In the genomic region with DNA sequence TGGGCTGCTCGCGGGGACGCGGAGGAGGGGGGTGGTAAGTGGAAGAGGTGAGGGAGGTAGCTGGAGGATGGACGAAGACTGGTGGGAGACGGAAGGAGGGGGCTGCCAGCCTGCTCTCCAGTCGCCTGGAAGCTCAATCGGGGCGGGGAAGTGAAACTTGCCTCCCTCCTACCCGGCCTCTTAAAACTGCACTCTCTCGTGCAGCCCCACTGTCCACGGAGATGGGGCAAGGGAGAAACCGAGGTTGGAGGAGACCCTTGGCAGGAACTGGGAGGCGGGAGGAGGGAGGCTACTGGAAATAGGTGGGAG, we compare ENCODE assay signal across 9 cellular contexts. TPM values are rescaled to one million over a fixed set of nuclear protein-coding genes. Genes with fewer than 3 reads are reported as not detected.
DNase-seq lines count a peak whose midpoint lies in the region; ATAC-seq and TF ChIP-seq lines count a peak whose summit lies in the region.
"Had no signal": no experiment of that assay in that cellular context is flagged by ENCODE, and none has a peak within 500 bp of the region (broad histone marks: within the 10 kb centered on the region; RNA-seq: fewer than 3 reads in every experiment).

No MANE protein-coding gene starts in this region.

- peaks cover 11% of the 10 kb centered on the region for H3K27me3 ChIP-seq in KMS-11 (ENCODE audit: insufficient read depth, low read depth)
- H3K27me3 ChIP-seq in osteoblast (ENCODE audit: insufficient read depth, low read length): peaks cover 28% of the 10 kb centered on the region
- peaks cover 25% of the 10 kb centered on the region for H3K27me3 ChIP-seq in effector memory CD4-positive, alpha-beta T cell (replicated peaks; ENCODE audit: control insufficient read depth, insufficient read depth, low read length, poor library complexity, severe bottlenecking)

- TF ChIP-seq CTCF in KMS-11 (conservative IDR thresholded peaks at IDR 0.05; ENCODE audit: low read depth, low read length) (no peak), epithelial cell of proximal tubule (conservative IDR thresholded peaks at IDR 0.05; ENCODE audit: low read depth, low read length) (no peak), osteoblast (IDR thresholded peaks at IDR 0.05; ENCODE audit: extremely low read depth, low read depth, low read length) (no peak)

- H3K9ac ChIP-seq in KMS-11: peak overlapping the region; percentile 67; the same call in 1 of the 2 replicates

- H3K4me3 ChIP-seq in KMS-11 (IDR thresholded peaks at IDR 0.05; ENCODE audit: insufficient read depth, low read depth, low read length) (no peak overlapping the region), epithelial cell of proximal tubule (ENCODE audit: low read depth, low read length) (peak overlapping the region; percentile 97), osteoblast (ENCODE audit: insufficient read depth, low read length) (peak overlapping the region; percentile 95)
- no peak overlapping the region for H3K4me3 ChIP-seq in effector memory CD4-positive, alpha-beta T cell (ENCODE audit: insufficient read depth, low read depth, low read length, poor library complexity, severe bottlenecking)

- 0 out of 2 replicates have a peak, but pooled peaks cover 5% of the 10 kb centered on the region for H3K79me2 ChIP-seq in KMS-11 (ENCODE audit: insufficient read depth, low read depth)
- H3K79me2 ChIP-seq in osteoblast (ENCODE audit: insufficient read depth, low read length): peaks cover 28% of the 10 kb centered on the region

- no peaks in the 10 kb centered on the region for H3K9me3 ChIP-seq in osteoblast (ENCODE audit: low read depth, low read length)
- no peaks in the 10 kb centered on the region for H3K9me3 ChIP-seq in effector memory CD4-positive, alpha-beta T cell (ENCODE audit: control insufficient read depth, low read length)

- H3K4me1 ChIP-seq in KMS-11 (ENCODE audit: low read depth, poor library complexity, severe bottlenecking) (peaks cover 39% of the 10 kb centered on the region), osteoblast (ENCODE audit: insufficient read depth, low read length) (peaks cover 53% of the 10 kb centered on the region)
- H3K4me1 ChIP-seq in effector memory CD4-positive, alpha-beta T cell (ENCODE audit: control insufficient read depth, insufficient read depth, low read length, poor library complexity, severe bottlenecking): peaks cover 4% of the 10 kb centered on the region

- peak overlapping the region; percentile 72 for H2AFZ ChIP-seq in KMS-11 (ENCODE audit: low read depth)
- peak overlapping the region; percentile 87 for H2AFZ ChIP-seq in osteoblast (ENCODE audit: low read length)

- ATAC-seq in GM21825 (IDR thresholded peaks at IDR 0.05; ENCODE audit: unreplicated experiment): no peak

- H3K36me3 ChIP-seq in KMS-11 (ENCODE audit: insufficient read depth): peaks cover 4% of the 10 kb centered on the region
- peaks cover 12% of the 10 kb centered on the region for H3K36me3 ChIP-seq in osteoblast (ENCODE audit: insufficient read depth, low read length)
- H3K36me3 ChIP-seq in effector memory CD4-positive, alpha-beta T cell (ENCODE audit: control insufficient read depth, insufficient read depth, low read length): no peaks in the 10 kb centered on the region

- H3K27ac ChIP-seq in KMS-11: no peak overlapping the region
- H3K27ac ChIP-seq in osteoblast (ENCODE audit: low read depth, low read length): peak overlapping the region; percentile 77
- H3K27ac ChIP-seq in effector memory CD4-positive, alpha-beta T cell (ENCODE audit: insufficient read depth, low read length, poor library complexity, severe bottlenecking): no peak overlapping the region

- H3K4me2 ChIP-seq in KMS-11 (peak overlapping the region; percentile 61), osteoblast (ENCODE audit: insufficient read depth, low read length) (peak overlapping the region; percentile 98)

- H4K20me1 ChIP-seq in KMS-11 (ENCODE audit: insufficient read depth): no peaks in the 10 kb centered on the region
- H4K20me1 ChIP-seq in osteoblast (ENCODE audit: insufficient read depth, low read length): no peaks in the 10 kb centered on the region

- peak; percentile 64 for DNase-seq in ELR (ENCODE audit: low read depth)
- no peak for DNase-seq in epithelial cell of proximal tubule (ENCODE audit: low read depth)
- DNase-seq in osteoblast (ENCODE audit: insufficient read length, low spot score, missing footprints): peak; percentile 95
- DNase-seq in middle frontal gyrus (ENCODE audit: extremely low spot score, low spot score): no peak
- no peak for DNase-seq in effector memory CD4-positive, alpha-beta T cell
- DNase-seq in CD1c-positive myeloid dendritic cell (ENCODE audit: extremely low spot score): no peak

RNA-seq across cellular contexts. Expression of a gene that starts 1.1 kb away (rescaled TPM):
- total RNA-seq in epithelial cell of proximal tubule (23.8 and 26.5 TPM in 2 replicates), osteoblast (6.5 and 8.3 TPM in 2 replicates)
- total RNA-seq: lung microvascular endothelial cell had no signal

Comparison
In these comparisons a context has a peak if more than half of its experiments do, and no peak if none do; other contexts are left out.
1. DNase-seq: peak in ELR (single experiment) and osteoblast (single experiment); none in epithelial cell of proximal tubule (single experiment), middle frontal gyrus (single experiment), effector memory CD4-positive, alpha-beta T cell (0 of 3) and CD1c-positive myeloid dendritic cell (single experiment).
2. H3K4me3 ChIP-seq: peak in epithelial cell of proximal tubule (single experiment) and osteoblast (single experiment); none in KMS-11 (single experiment) and effector memory CD4-positive, alpha-beta T cell (single experiment).